ENCODE assay signal across 28 cellular contexts in the genomic region with DNA sequence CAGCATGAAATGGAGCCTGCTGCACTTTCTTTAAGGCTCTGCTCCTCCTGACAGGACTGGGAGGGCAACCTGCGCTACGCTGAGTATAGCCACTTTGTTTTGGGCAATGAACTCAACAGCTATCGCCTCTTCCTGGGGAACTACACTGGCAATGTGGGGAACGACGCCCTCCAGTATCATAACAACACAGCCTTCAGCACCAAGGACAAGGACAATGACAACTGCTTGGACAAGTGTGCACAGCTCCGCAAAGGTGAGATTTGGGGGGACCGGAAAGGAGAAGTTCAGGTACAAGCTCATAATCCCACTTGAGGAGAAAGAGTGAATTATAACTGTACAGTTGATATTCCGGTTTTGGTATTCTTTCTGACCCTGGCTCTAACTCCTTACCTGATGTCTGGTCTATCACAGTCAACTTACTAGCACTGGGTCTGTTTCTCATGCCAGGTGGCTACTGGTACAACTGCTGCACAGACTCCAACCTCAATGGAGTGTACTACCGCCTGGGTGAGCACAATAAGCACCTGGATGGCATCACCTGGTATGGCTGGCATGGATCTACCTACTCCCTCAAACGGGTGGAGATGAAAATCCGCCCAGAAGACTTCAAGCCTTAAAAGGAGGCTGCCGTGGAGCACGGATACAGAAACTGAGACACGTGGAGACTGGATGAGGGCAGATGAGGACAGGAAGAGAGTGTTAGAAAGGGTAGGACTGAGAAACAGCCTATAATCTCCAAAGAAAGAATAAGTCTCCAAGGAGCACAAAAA. TPM values are rescaled to one million over a fixed set of nuclear protein-coding genes. Genes with fewer than 3 reads are reported as not detected.
"Had no signal": no experiment of that assay in that cellular context is flagged by ENCODE, and none has a peak within 500 bp of the region (broad histone marks: within the 10 kb centered on the region; RNA-seq: fewer than 3 reads in every experiment).

No MANE protein-coding gene starts in this region.

- H3K9me3 ChIP-seq: left lung, prostate gland, right atrium auricular region, stomach, suprapubic skin, tibial nerve had no signal

- DNase-seq: activated CD4-positive, alpha-beta T cell treated with anti-CD3 and anti-CD28 coated beads for 4 hours; activated CD4-positive, alpha-beta T cell treated with anti-CD3 and anti-CD28 coated beads, Interleukin-2, amount 50 U/mL, for 48 hours; activated CD4-positive, CD25-positive, alpha-beta regulatory T cell; activated naive CD4-positive, alpha-beta T cell treated with anti-CD3 and anti-CD28 coated beads for 36 hours; activated naive CD8-positive, alpha-beta T cell treated with anti-CD3 and anti-CD28 coated beads, Interleukin-2, amount 10 ng/mL, durations not matched to agents 7 days and 5 days; activated T-cell treated with anti-CD3 and anti-CD28 coated beads, Interleukin-2, amount 50 U/mL, for 48 hours; amygdala; effector CD8-positive, alpha-beta T cell; foreskin keratinocyte; immature natural killer cell; left lung; mammary epithelial cell; natural killer cell; stimulated activated CD4-positive, alpha-beta T cell treated with anti-CD3 and anti-CD28 coated beads, Interleukin-2, amount 100 ng/mL, for 24 hours; stomach; T-helper 1 cell; T-helper 9 cell had no signal

- H3K27me3 ChIP-seq: cardiac muscle cell, foreskin keratinocyte, left lung, right atrium auricular region, stomach, suprapubic skin, tibial nerve had no signal

- H3K4me1 ChIP-seq: foreskin keratinocyte, left lung, prostate gland, suprapubic skin had no signal

- H3K4me3 ChIP-seq: cardiac muscle cell, left lung, prostate gland, right atrium auricular region, stomach, suprapubic skin had no signal

- H3K4me3 Mint-ChIP-seq: activated naive CD4-positive, alpha-beta T cell treated with anti-CD3 and anti-CD28 coated beads for 36 hours; activated naive CD8-positive, alpha-beta T cell treated with anti-CD3 and anti-CD28 coated beads, Interleukin-2, amount 10 ng/mL, durations not matched to agents 7 days and 5 days; immature natural killer cell; mesothelial cell of epicardium; natural killer cell; stimulated activated effector memory CD8-positive, alpha-beta T cell treated with anti-CD3 and anti-CD28 coated beads, Interleukin-12 subunit alpha, Interleukin-12 subunit beta, amount 100 ng/mL, for 72 hours had no signal

- H3K9me3 Mint-ChIP-seq: activated naive CD4-positive, alpha-beta T cell treated with anti-CD3 and anti-CD28 coated beads for 36 hours; activated naive CD8-positive, alpha-beta T cell treated with anti-CD3 and anti-CD28 coated beads, Interleukin-2, amount 10 ng/mL, durations not matched to agents 7 days and 5 days; immature natural killer cell; mesothelial cell of epicardium; natural killer cell; stimulated activated effector memory CD8-positive, alpha-beta T cell treated with anti-CD3 and anti-CD28 coated beads, Interleukin-12 subunit alpha, Interleukin-12 subunit beta, amount 100 ng/mL, for 72 hours had no signal

- H3K27me3 Mint-ChIP-seq: activated naive CD8-positive, alpha-beta T cell treated with anti-CD3 and anti-CD28 coated beads, Interleukin-2, amount 10 ng/mL, durations not matched to agents 7 days and 5 days had no signal

- ATAC-seq: foreskin keratinocyte; left lung; natural killer cell; stimulated activated effector memory CD8-positive, alpha-beta T cell treated with anti-CD3 and anti-CD28 coated beads, Interleukin-12 subunit alpha, Interleukin-12 subunit beta, amount 100 ng/mL, for 72 hours had no signal

- H3K27ac ChIP-seq: cardiac muscle cell, foreskin keratinocyte, left lung, prostate gland, right atrium auricular region, stomach, suprapubic skin had no signal

- H3K27ac Mint-ChIP-seq: activated naive CD4-positive, alpha-beta T cell treated with anti-CD3 and anti-CD28 coated beads for 36 hours; activated naive CD8-positive, alpha-beta T cell treated with anti-CD3 and anti-CD28 coated beads, Interleukin-2, amount 10 ng/mL, durations not matched to agents 7 days and 5 days; immature natural killer cell; mesothelial cell of epicardium had no signal

- H3K4me1 Mint-ChIP-seq: activated naive CD8-positive, alpha-beta T cell treated with anti-CD3 and anti-CD28 coated beads, Interleukin-2, amount 10 ng/mL, durations not matched to agents 7 days and 5 days; immature natural killer cell; mesothelial cell of epicardium; natural killer cell; stimulated activated effector memory CD8-positive, alpha-beta T cell treated with anti-CD3 and anti-CD28 coated beads, Interleukin-12 subunit alpha, Interleukin-12 subunit beta, amount 100 ng/mL, for 72 hours had no signal

RNA-seq across cellular contexts. Expression of a gene that starts 5.4 kb away (rescaled TPM):
- total RNA-seq: activated CD8-positive, alpha-beta memory T cell treated with anti-CD3 and anti-CD28 coated beads for 36 hours; activated naive CD4-positive, alpha-beta T cell treated with anti-CD3 and anti-CD28 coated beads for 36 hours; activated naive CD8-positive, alpha-beta T cell treated with anti-CD3 and anti-CD28 coated beads, Interleukin-2, amount 10 ng/mL, durations not matched to agents 7 days and 5 days; cardiac muscle cell; chondrocyte; foreskin keratinocyte; kidney epithelial cell; mesothelial cell of epicardium; natural killer cell; osteocyte had no signal
- polyA plus RNA-seq: cardiac muscle cell, foreskin keratinocyte, immature natural killer cell, mammary epithelial cell had no signal
